Comparison of ENCODE assay signal across 8 cellular contexts in the genomic region with DNA sequence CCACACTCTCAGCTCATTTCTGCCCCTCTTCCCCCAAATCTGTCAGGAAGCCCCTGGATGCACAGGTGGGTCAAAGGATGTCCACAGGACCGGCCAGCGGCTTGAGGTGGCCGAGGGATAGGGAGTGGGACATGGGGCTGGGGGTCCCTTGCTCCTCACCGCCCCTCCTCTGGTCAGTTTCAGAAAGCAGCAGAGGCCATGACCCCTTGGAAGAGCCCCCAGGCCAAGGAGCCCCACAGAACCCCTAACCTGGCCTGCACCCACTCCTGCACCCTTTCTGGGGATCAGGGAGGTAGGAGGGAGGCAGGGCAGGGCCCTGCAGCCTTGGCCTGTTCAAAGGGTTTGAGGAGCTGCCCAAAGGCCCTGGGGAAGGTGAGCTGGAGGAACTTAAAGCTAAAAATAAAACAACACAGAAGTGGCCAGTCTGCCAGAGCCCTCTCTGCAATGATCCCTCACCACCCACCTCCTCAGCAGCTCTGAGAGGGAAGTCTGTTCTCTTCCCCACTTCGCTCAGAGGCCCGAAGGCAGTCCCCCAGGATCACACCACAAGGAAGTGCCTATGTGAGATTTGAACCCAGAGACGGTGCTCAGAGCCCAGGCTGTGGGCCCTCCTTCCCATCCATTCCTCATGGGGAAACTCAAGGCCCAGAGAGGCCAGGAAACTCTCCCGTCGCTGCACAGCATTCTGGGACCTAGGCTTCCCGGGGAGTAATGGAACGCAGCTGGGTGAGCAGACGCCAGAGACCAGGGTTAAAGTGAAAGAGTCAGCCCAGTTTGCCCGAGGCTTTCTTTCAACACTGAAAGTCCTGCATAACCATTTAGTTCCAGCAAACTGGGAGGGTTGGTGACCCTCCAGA. TPM values are rescaled to one million over a fixed set of nuclear protein-coding genes. Genes with fewer than 3 reads are reported as not detected.
DNase-seq lines count a peak whose midpoint lies in the region; ATAC-seq and TF ChIP-seq lines count a peak whose summit lies in the region.

No MANE protein-coding gene starts in this region.

- H3K36me3 Mint-ChIP-seq in effector memory CD8-positive, alpha-beta T cell (ENCODE audit: insufficient read depth), result peaks cover 3% of the 10 kb centered on the region
- H3K36me3 Mint-ChIP-seq in naive thymus-derived CD8-positive, alpha-beta T cell, result peaks cover 11 to 18% (median 13%) of the 10 kb centered on the region in 3 donors

- TF ChIP-seq POLR2A in Peyer's patch (IDR thresholded peaks at IDR 0.05), result no peak

- peaks cover 6 to 12% of the 10 kb centered on the region in 2 donors for H3K9me3 Mint-ChIP-seq in effector memory CD8-positive, alpha-beta T cell
- peaks cover 2 to 23% (median 13%) of the 10 kb centered on the region in 9 donors for H3K9me3 Mint-ChIP-seq in naive thymus-derived CD8-positive, alpha-beta T cell

- POLR2A ChIA-PET in naive thymus-derived CD8-positive, alpha-beta T cell (lab: Charles Lee), result interaction anchor here (1.0 to 3.2 kb wide), 9 partner anchors 8 to 64 kb away, joined by 3 to 16 read pairs (median 4); partner anchors contain the start of gene ST6GALNAC4

- H3K27me3 ChIP-seq in Peyer's patch, result no peaks in the 10 kb centered on the region

- H3K9me3 ChIP-seq in Peyer's patch, result peaks cover 0 to 8% (median 2%) of the 10 kb centered on the region in 4 donors

- no peak for TF ChIP-seq CTCF in Peyer's patch (IDR thresholded peaks at IDR 0.05)

- peaks cover 8 to 26% of the 10 kb centered on the region in 2 donors for H3K4me1 Mint-ChIP-seq in effector memory CD8-positive, alpha-beta T cell (ENCODE audit: low read depth in 2 of 2)
- H3K4me1 Mint-ChIP-seq in naive thymus-derived CD8-positive, alpha-beta T cell, result peaks cover 13 to 52% (median 38%) of the 10 kb centered on the region in 4 donors

- peak overlapping the region; percentile 38 to 70 (median 51) for H3K4me3 ChIP-seq in Peyer's patch

- peak overlapping the region; percentile 83 to 95 for H3K27ac Mint-ChIP-seq in effector memory CD8-positive, alpha-beta T cell
- H3K27ac Mint-ChIP-seq in naive thymus-derived CD8-positive, alpha-beta T cell, result peak overlapping the region; percentile 71 to 94 (median 88)

- H3K27me3 Mint-ChIP-seq in effector memory CD8-positive, alpha-beta T cell, result no peaks in the 10 kb centered on the region
- H3K27me3 Mint-ChIP-seq in naive thymus-derived CD8-positive, alpha-beta T cell, result no peaks in the 10 kb centered on the region

- DNase-seq in AG08396 (ENCODE audit: low spot score), result peak; percentile 51
- DNase-seq in Peyer's patch, result no peak
- DNase-seq in effector memory CD8-positive, alpha-beta T cell, result no peak
- DNase-seq in naive thymus-derived CD8-positive, alpha-beta T cell, result no peak
- no peak for DNase-seq in activated effector memory CD4-positive, alpha-beta T cell treated with Interleukin-2 at 50 U/mL for 16 hours
- DNase-seq in inferior parietal cortex (ENCODE audit: extremely low spot score), result no peak
- no peak for DNase-seq in NCI-H1092 (lab: John Stamatoyannopoulos, UW)

- H3K36me3 ChIP-seq in Peyer's patch, result peaks cover 0 to 4% (median 0%) of the 10 kb centered on the region in 3 donors

- peak overlapping the region; percentile 72 to 90 (median 86) for H3K27ac ChIP-seq in Peyer's patch

- ATAC-seq in effector memory CD8-positive, alpha-beta T cell (replicated peaks), result no peak
- peak; percentile 40 to 44 for ATAC-seq in naive thymus-derived CD8-positive, alpha-beta T cell
- ATAC-seq in GM21576 (IDR thresholded peaks at IDR 0.05; ENCODE audit: unreplicated experiment), result no peak

- H3K4me3 Mint-ChIP-seq in effector memory CD8-positive, alpha-beta T cell, result peak overlapping the region; percentile 87 to 94
- H3K4me3 Mint-ChIP-seq in naive thymus-derived CD8-positive, alpha-beta T cell, result peak overlapping the region; percentile 81 to 92 (median 88)

- H3K4me1 ChIP-seq in Peyer's patch, result peaks cover 0 to 30% (median 4%) of the 10 kb centered on the region in 4 donors

RNA-seq across cellular contexts. Expression of gene ENG, which starts 0.9 kb away (rescaled TPM):
- 10 to 100 TPM in 3 of 4 donors, 1 to 10 TPM in 1; 7.0 to 49.5 (median 25.0) TPM for total RNA-seq in Peyer's patch
- 10 to 100 TPM in 1 of 2 experiments, 1 to 10 TPM in 1; 9.4 to 10.2 TPM for total RNA-seq in naive thymus-derived CD8-positive, alpha-beta T cell
- 1 to 10 TPM; 2.1 to 5.4 (median 4.4) TPM for polyA plus RNA-seq in naive thymus-derived CD8-positive, alpha-beta T cell

RNA-seq across cellular contexts. Expression of gene AK1, which starts 23.9 kb away (rescaled TPM):
- 10 to 100 TPM in 3 of 4 donors, 1 to 10 TPM in 1; 2.5 to 22.3 (median 18.4) TPM for total RNA-seq in Peyer's patch
- total RNA-seq in naive thymus-derived CD8-positive, alpha-beta T cell, result 10 to 100 TPM; 52.2 to 57.1 TPM
- polyA plus RNA-seq in naive thymus-derived CD8-positive, alpha-beta T cell, result under 1 TPM in 2 of 3 donors, not detected in 1; 0.07 to 0.22 TPM

RNA-seq across cellular contexts. Expression of gene ST6GALNAC6, which starts 45.9 kb away (rescaled TPM):
- 10 to 100 TPM in 3 of 4 donors, 1 to 10 TPM in 1; 7.7 to 88.3 (median 18.9) TPM for total RNA-seq in Peyer's patch
- total RNA-seq in naive thymus-derived CD8-positive, alpha-beta T cell, result 100 to 1,000 TPM; 102 to 110 TPM
- 10 to 100 TPM; 29.8 to 42.8 (median 30.3) TPM for polyA plus RNA-seq in naive thymus-derived CD8-positive, alpha-beta T cell

RNA-seq across cellular contexts. Expression of gene FPGS, which starts 50.9 kb away (rescaled TPM):
- total RNA-seq in Peyer's patch, result 100 to 1,000 TPM in 1 of 4 donors, 10 to 100 TPM in 3; 46.1 to 105 (median 71.5) TPM
- 100 to 1,000 TPM; 155 to 158 TPM for total RNA-seq in naive thymus-derived CD8-positive, alpha-beta T cell
- 10 to 100 TPM; 51.7 to 54.8 (median 53.4) TPM for polyA plus RNA-seq in naive thymus-derived CD8-positive, alpha-beta T cell

Comparison
In these comparisons a context has a peak if more than half of its experiments do, and no peak if none do; other contexts are left out.
1. ATAC-seq: peak in naive thymus-derived CD8-positive, alpha-beta T cell (2 of 2); none in effector memory CD8-positive, alpha-beta T cell (single experiment) and GM21576 (single experiment).